ENCODE assay signal across 2 cellular contexts in genomic region chr13:35596299-35596698, GRCh38.
TF ChIP-seq lines count a peak whose summit lies in the region.

No MANE protein-coding gene starts in this region.

TF ChIP-seq in SK-N-SH, 30 proteins besides CTCF, POLR2A, EP300 and RAD21 (continued from another document):
- no peak for TF ChIP-seq ZBTB33 (IDR thresholded peaks at IDR 0.05; ENCODE audit: borderline replicate concordance, low read depth)

TF ChIP-seq in SK-N-SH treated with all-trans-retinoic acid at 6 μM for 48 hours, 23 proteins besides CTCF, POLR2A, EP300 and RAD21 (continued from another document):
- TF ChIP-seq TSHZ2 (CRISPR knock-in tag; IDR thresholded peaks at IDR 0.05) (no peak), RARB (CRISPR knock-in tag; IDR thresholded peaks at IDR 0.05) (no peak), GLIS3 (CRISPR knock-in tag; IDR thresholded peaks at IDR 0.05) (no peak), OSR1 (CRISPR knock-in tag; IDR thresholded peaks at IDR 0.05) (no peak), PPARA (CRISPR knock-in tag; IDR thresholded peaks at IDR 0.05; ENCODE audit: borderline replicate concordance) (no peak), ZNF70 (CRISPR knock-in tag; IDR thresholded peaks at IDR 0.05) (no peak)
